In the genomic region with DNA sequence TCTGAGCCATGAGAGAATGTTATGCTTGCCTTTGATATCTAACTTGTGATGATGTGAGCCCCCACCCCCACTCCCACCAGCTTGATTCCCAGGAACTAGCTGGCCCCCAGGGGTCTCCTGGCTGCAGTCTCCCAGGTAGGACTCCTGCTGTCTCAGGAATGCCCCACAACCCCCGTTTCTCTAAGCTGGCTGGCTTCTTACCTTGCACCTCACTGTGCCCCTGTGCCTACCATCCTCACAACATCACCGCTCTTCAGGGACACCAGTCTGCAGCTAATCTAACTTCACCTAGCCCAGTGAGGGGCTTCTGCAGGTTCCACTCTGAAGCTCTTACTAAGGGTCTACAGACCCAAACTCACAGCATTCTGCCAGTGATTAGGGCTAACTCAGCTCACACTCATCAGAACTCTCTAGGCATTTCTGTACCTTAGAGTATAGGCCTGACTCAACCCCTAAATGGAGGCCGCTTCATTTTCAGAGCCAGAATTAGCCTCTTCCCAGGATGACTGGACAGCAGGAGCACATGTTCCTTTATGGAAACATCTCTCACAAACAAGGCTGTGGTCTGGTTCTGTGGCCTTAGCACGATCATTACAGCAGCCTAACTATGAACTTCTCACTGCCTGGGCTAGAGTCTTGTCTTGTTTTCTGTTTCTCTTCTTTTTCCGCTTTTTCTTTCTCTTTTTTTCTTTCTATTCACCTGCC, we compare ENCODE assay signal across 21 cellular contexts.
DNase-seq lines count a peak whose midpoint lies in the region; ATAC-seq and TF ChIP-seq lines count a peak whose summit lies in the region.
"Had no signal": no experiment of that assay in that cellular context is flagged by ENCODE, and none has a peak within 500 bp of the region (broad histone marks: within the 10 kb centered on the region; RNA-seq: fewer than 3 reads in every experiment).

No MANE protein-coding gene starts in this region.

- no peak for TF ChIP-seq POLR2A in esophagus muscularis mucosa (IDR thresholded peaks at IDR 0.05; ENCODE audit: low read depth)

- H3K27me3 Mint-ChIP-seq in central memory CD8-positive, alpha-beta T cell: peaks cover 21% of the 10 kb centered on the region
- H3K27me3 Mint-ChIP-seq: activated T-cell treated with anti-CD3 and anti-CD28 coated beads, Interleukin-2, amount 50 U/mL, for 24 hours had no signal

- H3K27ac Mint-ChIP-seq in central memory CD8-positive, alpha-beta T cell (ENCODE audit: low read depth): peak overlapping the region; percentile 81
- H3K27ac Mint-ChIP-seq: activated naive CD4-positive, alpha-beta T cell treated with anti-CD3 and anti-CD28 coated beads for 36 hours; activated T-cell treated with anti-CD3 and anti-CD28 coated beads, Interleukin-2, amount 50 U/mL, for 24 hours had no signal

- no peaks in the 10 kb centered on the region for H3K36me3 ChIP-seq in GM23248 (ENCODE audit: low read depth)
- H3K36me3 ChIP-seq in osteoblast (ENCODE audit: insufficient read depth, low read length): no peaks in the 10 kb centered on the region
- H3K36me3 ChIP-seq in HAP-1 (replicated peaks): no peaks in the 10 kb centered on the region
- no peaks in the 10 kb centered on the region for H3K36me3 ChIP-seq in esophagus muscularis mucosa
- H3K36me3 ChIP-seq: spleen, upper lobe of left lung had no signal

- H3K4me3 ChIP-seq in GM23248: no peak overlapping the region
- H3K4me3 ChIP-seq in osteoblast (ENCODE audit: insufficient read depth, low read length): no peak overlapping the region
- H3K4me3 ChIP-seq in HAP-1: no peak overlapping the region
- H3K4me3 ChIP-seq in esophagus muscularis mucosa: no peak overlapping the region
- H3K4me3 ChIP-seq: spleen, upper lobe of left lung had no signal

- no peaks in the 10 kb centered on the region; the same call in 1 of the 2 replicates for H3K9me2 ChIP-seq in GM23248 (ENCODE audit: insufficient read depth)

- H3F3A ChIP-seq in GM23248 (ENCODE audit: insufficient read depth): peaks cover 11% of the 10 kb centered on the region

- no peak overlapping the region for H3K9ac ChIP-seq in GM23248

- intact Hi-C loops in esophagus muscularis mucosa (cut with DNase I): no loop called here

- ATAC-seq in central memory CD8-positive, alpha-beta T cell (replicated peaks; ENCODE audit: extremely low read depth, poor library complexity, severe bottlenecking): no peak
- ATAC-seq in GM18873 (IDR thresholded peaks at IDR 0.05; ENCODE audit: low FRiP score, unreplicated experiment): no peak

- H2AFZ ChIP-seq in GM23248: no peak overlapping the region
- H2AFZ ChIP-seq in osteoblast (ENCODE audit: low read length): peak overlapping the region; percentile 80

- in situ Hi-C loops in GM23248 (cut with MboI): no loop called here
- in situ Hi-C loops in HAP-1 (cut with MboI; ENCODE audit: low sequenced_read_pairs): no loop called here

- no peaks in the 10 kb centered on the region for H3K36me3 Mint-ChIP-seq in central memory CD8-positive, alpha-beta T cell (ENCODE audit: insufficient read depth)

- DNase-seq in DMS53 (lab: John Stamatoyannopoulos, UW) (peak; percentile 19), DMS53 treated with DMSO at 0.1 percent for 48 hours (lab: John Stamatoyannopoulos, UW; ENCODE audit: unreplicated experiment) (no peak), GM23248 (peak; percentile 48), osteoblast (ENCODE audit: insufficient read length, low spot score, missing footprints) (peak; percentile 58), HAP-1 (ENCODE audit: low spot score in 2 of 2) (no peak), esophagus muscularis mucosa (ENCODE audit: extremely low spot score) (no peak)
- no peak for DNase-seq in central memory CD8-positive, alpha-beta T cell (ENCODE audit: low spot score in 2 of 2)
- DNase-seq: activated naive CD4-positive, alpha-beta T cell treated with anti-CD3 and anti-CD28 coated beads for 36 hours; activated T-cell treated with anti-CD3 and anti-CD28 coated beads, Interleukin-2, amount 50 U/mL, for 24 hours; caudate nucleus; CD8-positive, alpha-beta memory T cell; dermis blood vessel endothelial cell; DMS79; MV-4-11; NCI-H1694 treated with DMSO at 0.1 percent for 48 hours; NCI-H526; spleen; T-helper 2 cell; upper lobe of left lung had no signal

- WGBS in GM23248 (ENCODE audit: low coverage in 1 of 2, low lambda C conversion rate in 2 of 2, missing lambda C conversion rate in 2 of 2), 2 experiments: 81 to 87% methylated on average over 5 of the region's 5 CpGs
- WGBS in esophagus muscularis mucosa: 95% methylated on average over 5 of the region's 5 CpGs

- H3K27ac ChIP-seq in GM23248 (no peak overlapping the region), osteoblast (ENCODE audit: low read depth, low read length) (no peak overlapping the region), esophagus muscularis mucosa (replicated peaks in 1 of 4) (no peak overlapping the region)
- H3K27ac ChIP-seq: 22Rv1, spleen, upper lobe of left lung had no signal

- H3K4me1 ChIP-seq in GM23248 (ENCODE audit: insufficient read depth): peaks cover 22% of the 10 kb centered on the region
- H3K4me1 ChIP-seq in osteoblast (ENCODE audit: insufficient read depth, low read length): no peaks in the 10 kb centered on the region
- no peaks in the 10 kb centered on the region for H3K4me1 ChIP-seq in HAP-1
- H3K4me1 ChIP-seq in esophagus muscularis mucosa: peaks cover 0 to 5% (median 4%) of the 10 kb centered on the region in 4 donors
- H3K4me1 ChIP-seq: upper lobe of left lung had no signal

- no peaks in the 10 kb centered on the region for H3K9me3 Mint-ChIP-seq in central memory CD8-positive, alpha-beta T cell
- H3K9me3 Mint-ChIP-seq: activated naive CD4-positive, alpha-beta T cell treated with anti-CD3 and anti-CD28 coated beads for 36 hours; activated T-cell treated with anti-CD3 and anti-CD28 coated beads, Interleukin-2, amount 50 U/mL, for 24 hours; CD8-positive, alpha-beta memory T cell had no signal

- H3K4me2 ChIP-seq in GM23248 (ENCODE audit: unreplicated experiment) (no peak overlapping the region), osteoblast (ENCODE audit: insufficient read depth, low read length) (no peak overlapping the region)

- no peaks in the 10 kb centered on the region for H3K4me1 Mint-ChIP-seq in central memory CD8-positive, alpha-beta T cell
- H3K4me1 Mint-ChIP-seq: CD8-positive, alpha-beta memory T cell had no signal

- no peaks in the 10 kb centered on the region for H3K27me3 ChIP-seq in GM23248 (replicated peaks; ENCODE audit: insufficient read depth)
- no peaks in the 10 kb centered on the region for H3K27me3 ChIP-seq in osteoblast (ENCODE audit: insufficient read depth, low read length)
- H3K27me3 ChIP-seq in HAP-1 (ENCODE audit: low read depth): no peaks in the 10 kb centered on the region
- H3K27me3 ChIP-seq in esophagus muscularis mucosa: no peaks in the 10 kb centered on the region
- H3K27me3 ChIP-seq: spleen, upper lobe of left lung had no signal

- TF ChIP-seq CTCF in osteoblast (IDR thresholded peaks at IDR 0.05; ENCODE audit: extremely low read depth, low read depth, low read length) (no peak), esophagus muscularis mucosa (IDR thresholded peaks at IDR 0.05) (no peak)

- no peaks in the 10 kb centered on the region for H3K9me3 ChIP-seq in GM23248 (ENCODE audit: low read depth)
- no peaks in the 10 kb centered on the region for H3K9me3 ChIP-seq in osteoblast (ENCODE audit: low read depth, low read length)
- no peaks in the 10 kb centered on the region for H3K9me3 ChIP-seq in HAP-1
- H3K9me3 ChIP-seq in esophagus muscularis mucosa: no peaks in the 10 kb centered on the region
- H3K9me3 ChIP-seq: spleen, upper lobe of left lung had no signal

- H3K79me2 ChIP-seq in GM23248 (ENCODE audit: insufficient read depth) (no peaks in the 10 kb centered on the region), osteoblast (ENCODE audit: insufficient read depth, low read length) (no peaks in the 10 kb centered on the region)

- no peaks in the 10 kb centered on the region for H4K20me1 ChIP-seq in GM23248 (ENCODE audit: insufficient read depth)
- H4K20me1 ChIP-seq in osteoblast (ENCODE audit: insufficient read depth, low read length): no peaks in the 10 kb centered on the region

- no peak overlapping the region for H3K4me3 Mint-ChIP-seq in central memory CD8-positive, alpha-beta T cell
- H3K4me3 Mint-ChIP-seq: activated naive CD4-positive, alpha-beta T cell treated with anti-CD3 and anti-CD28 coated beads for 36 hours; activated T-cell treated with anti-CD3 and anti-CD28 coated beads, Interleukin-2, amount 50 U/mL, for 24 hours; CD8-positive, alpha-beta memory T cell had no signal

- TF ChIP-seq EP300 in esophagus muscularis mucosa (IDR thresholded peaks at IDR 0.05): no peak

Comparison
In these comparisons a context has a peak if more than half of its experiments do, and no peak if none do; other contexts are left out.
1. DNase-seq: peak in DMS53 (single experiment), GM23248 (single experiment) and osteoblast (single experiment); none in DMS53 treated with DMSO at 0.1 percent for 48 hours (single experiment), central memory CD8-positive, alpha-beta T cell (0 of 2), HAP-1 (0 of 2) and esophagus muscularis mucosa (single experiment).